In the genomic region with DNA sequence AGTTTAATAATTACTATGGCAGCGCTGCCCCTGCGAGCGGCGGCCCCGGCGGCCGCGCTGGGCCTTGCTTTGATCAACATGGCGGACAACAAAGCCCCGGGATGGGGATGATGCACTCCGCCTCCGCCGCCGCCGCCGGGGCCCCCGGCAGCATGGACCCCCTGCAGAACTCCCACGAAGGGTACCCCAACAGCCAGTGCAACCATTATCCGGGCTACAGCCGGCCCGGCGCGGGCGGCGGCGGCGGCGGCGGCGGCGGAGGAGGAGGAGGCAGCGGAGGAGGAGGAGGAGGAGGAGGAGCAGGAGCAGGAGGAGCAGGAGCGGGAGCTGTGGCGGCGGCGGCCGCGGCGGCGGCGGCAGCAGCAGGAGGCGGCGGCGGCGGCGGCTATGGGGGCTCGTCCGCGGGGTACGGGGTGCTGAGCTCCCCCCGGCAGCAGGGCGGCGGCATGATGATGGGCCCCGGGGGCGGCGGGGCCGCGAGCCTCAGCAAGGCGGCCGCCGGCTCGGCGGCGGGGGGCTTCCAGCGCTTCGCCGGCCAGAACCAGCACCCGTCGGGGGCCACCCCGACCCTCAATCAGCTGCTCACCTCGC, we compare ENCODE assay signal across 8 cellular contexts. TPM values are rescaled to one million over a fixed set of nuclear protein-coding genes. Genes with fewer than 3 reads are reported as not detected.
DNase-seq lines count a peak whose midpoint lies in the region; ATAC-seq, FAIRE-seq and TF ChIP-seq lines count a peak whose summit lies in the region.

No MANE protein-coding gene starts in this region.

- H3K4me3 ChIP-seq in BE2C (ENCODE audit: low read depth, low read length) = peak overlapping the region; percentile 79
- peak overlapping the region; percentile 99 for H3K4me3 ChIP-seq in urinary bladder (ENCODE audit: low read depth, low read length)

- no peaks in the 10 kb centered on the region for H3K9me3 ChIP-seq in BE2C

- peak; percentile 21; the same call in 1 of the 2 replicates for TF ChIP-seq POLR2A in H54 (IDR thresholded peaks at IDR 0.05; ENCODE audit: low read depth, low read length)

- TF ChIP-seq CTCF in BE2C (IDR thresholded peaks at IDR 0.05; ENCODE audit: low read depth, low read length) = no peak

- no peak for ATAC-seq in GM19467 (IDR thresholded peaks at IDR 0.05; ENCODE audit: unreplicated experiment)

- 0 out of 2 replicates have a peak, but pooled peaks cover 3% of the 10 kb centered on the region for H3K36me3 ChIP-seq in BE2C
- no peaks in the 10 kb centered on the region for H3K36me3 ChIP-seq in urinary bladder (ENCODE audit: insufficient read depth)

- H3K4me1 ChIP-seq in BE2C = peaks cover 4% of the 10 kb centered on the region
- no peaks in the 10 kb centered on the region for H3K4me1 ChIP-seq in urinary bladder (ENCODE audit: insufficient read depth)

- no peak for FAIRE-seq in H54 (lab: Jason Lieb, UNC)

- WGBS in urinary bladder = under 1% methylated on average over 62 of the region's 71 CpGs

- intact Hi-C loops in cardiac septum (cut with DNase I) (loop anchor here (5.0 to 10.0 kb wide), 2 partner anchors 56 to 214 kb away; no protein-coding TSS in a partner anchor), posterior vena cava (cut with DNase I) (loop anchor here (10.0 kb wide), 2 partner anchors 94 to 214 kb away; no protein-coding TSS in a partner anchor)

- DNase-seq in BE2C (peak; percentile 67), H54 (ENCODE audit: insufficient read length, low spot score) (no peak), RPMI7951 (ENCODE audit: low read depth) (peak; percentile 50), cardiac septum (ENCODE audit: low spot score) (peak; percentile 80), posterior vena cava (ENCODE audit: low spot score) (peak; percentile 84)
- DNase-seq in activated naive CD4-positive, alpha-beta T cell treated with anti-CD3 and anti-CD28 coated beads, Interleukin-2, amount 50 U/mL, for 16 hours = peak; percentile 60

- peak overlapping the region; percentile 99 for H3K27ac ChIP-seq in urinary bladder (ENCODE audit: low read depth)

- H3K27me3 ChIP-seq in BE2C = no peaks in the 10 kb centered on the region

RNA-seq across cellular contexts. Expression of gene ARID1B, which starts 1.5 kb away (rescaled TPM):
- polyA plus RNA-seq in BE2C (2012; ENCODE audit: insufficient read depth, insufficient read length, low read depth) = 43.4 TPM
- 13.7 and 14.8 TPM in 2 replicates for total RNA-seq in RPMI7951 (2014; rRNA removed; shearing (Covaris generic))
- total RNA-seq in cardiac septum (61.1 TPM), posterior vena cava (10 to 100 TPM; 79.3 to 84.6 TPM), urinary bladder (213 TPM)
- 36.2 TPM for polyA plus RNA-seq in urinary bladder
